In the genomic region with DNA sequence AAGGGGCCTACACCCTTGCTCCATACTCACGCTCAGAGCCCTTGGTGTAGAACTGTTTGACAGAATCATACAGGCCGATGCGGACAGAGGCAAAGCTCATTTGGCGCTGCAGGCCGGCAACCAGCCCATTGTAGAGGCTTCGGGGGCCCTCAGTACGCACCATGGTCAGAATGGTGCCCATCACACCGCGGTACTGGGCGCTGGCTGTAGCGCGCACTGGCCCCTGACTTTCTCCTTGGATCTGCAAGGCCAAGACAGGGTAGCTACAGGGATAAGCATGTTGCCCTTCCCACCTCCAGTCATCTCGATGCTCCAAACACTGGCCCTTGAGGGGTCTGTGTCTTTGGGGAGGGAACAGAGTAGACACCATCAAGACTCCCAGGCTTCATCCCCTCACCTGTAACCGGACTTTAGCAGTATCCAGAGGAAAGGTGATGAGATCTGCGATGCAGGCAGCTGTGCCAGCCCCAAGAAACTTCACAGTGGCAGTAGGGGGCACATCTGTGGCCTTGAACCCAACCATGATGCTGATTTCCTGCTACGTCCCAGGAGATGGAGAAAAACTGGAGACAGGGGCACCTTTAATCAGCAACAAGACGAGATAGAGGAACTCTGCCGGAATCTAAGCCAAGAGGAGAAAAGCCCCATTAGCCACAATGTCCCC, we compare ENCODE assay signal across 17 cellular contexts. TPM values are rescaled to one million over a fixed set of nuclear protein-coding genes. Genes with fewer than 3 reads are reported as not detected.
A peak's percentile ranks its signal among the peaks of the same experiment; 100 is the strongest.
DNase-seq lines count a peak whose midpoint lies in the region; ATAC-seq and TF ChIP-seq lines count a peak whose summit lies in the region.
"Had no signal": no experiment of that assay in that cellular context is flagged by ENCODE, and none has a peak within 500 bp of the region (broad histone marks: within the 10 kb centered on the region; RNA-seq: fewer than 3 reads in every experiment).

No MANE protein-coding gene starts in this region.

- H3K27ac ChIP-seq in CD4-positive, CD25-positive, alpha-beta regulatory T cell (ENCODE audit: insufficient read depth, low read length, poor library complexity, severe bottlenecking): peak overlapping the region; percentile 97
- peak overlapping the region; percentile 95 for H3K27ac ChIP-seq in CD8-positive, alpha-beta memory T cell (ENCODE audit: low read depth, low read length)
- peak overlapping the region; percentile 96 for H3K27ac ChIP-seq in naive thymus-derived CD4-positive, alpha-beta T cell (ENCODE audit: low read depth, low read length)

- intact Hi-C loops in activated T-helper 2 cell treated with anti-CD3 and anti-CD28 coated beads, Interferon-gamma antibody, Interleukin-2, Interleukin-4, amounts not matched to agents 10 μg/mL and 5 μg/mL and 100 μg/mL, durations not matched to agents 14 hours and 24 hours and 36 hours (cut with micrococcal nuclease): no loop called here
- intact Hi-C loops in naive thymus-derived CD4-positive, alpha-beta T cell (cut with micrococcal nuclease): no loop called here

- peaks cover 70% of the 10 kb centered on the region for H3K36me3 ChIP-seq in CD4-positive, CD25-positive, alpha-beta regulatory T cell (ENCODE audit: control insufficient read depth, insufficient read depth, low read length)
- H3K36me3 ChIP-seq in CD8-positive, alpha-beta memory T cell (ENCODE audit: insufficient read depth, low read length): peaks cover 65% of the 10 kb centered on the region
- H3K36me3 ChIP-seq in naive thymus-derived CD4-positive, alpha-beta T cell (ENCODE audit: control insufficient read depth in 2 of 3, insufficient read depth in 3 of 3, low read length in 3 of 3): peaks cover 33 to 76% (median 40%) of the 10 kb centered on the region in 3 experiments

- peak overlapping the region; percentile 89 to 100 (median 97) for H3K4me3 Mint-ChIP-seq in CD4-positive, CD25-positive, alpha-beta regulatory T cell
- H3K4me3 Mint-ChIP-seq in CD8-positive, alpha-beta memory T cell: peak overlapping the region; percentile 50 to 100 (median 99)
- H3K4me3 Mint-ChIP-seq in activated T-helper 2 cell treated with anti-CD3 and anti-CD28 coated beads, Interferon-gamma antibody, Interleukin-2, Interleukin-4, amounts not matched to agents 10 μg/mL and 5 μg/mL and 100 μg/mL, durations not matched to agents 14 hours and 24 hours and 36 hours (ENCODE audit: low read depth): no peak overlapping the region
- peak overlapping the region; percentile 78 to 100 (median 98) for H3K4me3 Mint-ChIP-seq in naive thymus-derived CD4-positive, alpha-beta T cell
- H3K4me3 Mint-ChIP-seq in WTC11: no peak overlapping the region

- H3K27me3 ChIP-seq in CD4-positive, CD25-positive, alpha-beta regulatory T cell (ENCODE audit: control insufficient read depth, insufficient read depth, low read length): no peaks in the 10 kb centered on the region
- H3K27me3 ChIP-seq in CD8-positive, alpha-beta memory T cell (ENCODE audit: insufficient read depth, low read length, poor library complexity, severe bottlenecking): no peaks in the 10 kb centered on the region
- H3K27me3 ChIP-seq in naive thymus-derived CD4-positive, alpha-beta T cell (ENCODE audit: control insufficient read depth in 2 of 2, insufficient read depth in 2 of 2, low read length in 2 of 2): no peaks in the 10 kb centered on the region

- peaks cover 0 to 1% (median 0%) of the 10 kb centered on the region in 7 donors for H3K9me3 Mint-ChIP-seq in CD4-positive, CD25-positive, alpha-beta regulatory T cell
- H3K9me3 Mint-ChIP-seq in CD8-positive, alpha-beta memory T cell: peaks cover 0 to 4% (median 0%) of the 10 kb centered on the region in 5 donors
- H3K9me3 Mint-ChIP-seq in activated T-helper 2 cell treated with anti-CD3 and anti-CD28 coated beads, Interferon-gamma antibody, Interleukin-2, Interleukin-4, amounts not matched to agents 10 μg/mL and 5 μg/mL and 100 μg/mL, durations not matched to agents 14 hours and 24 hours and 36 hours: no peaks in the 10 kb centered on the region
- H3K9me3 Mint-ChIP-seq in naive thymus-derived CD4-positive, alpha-beta T cell: peaks cover 0 to 3% (median 0%) of the 10 kb centered on the region in 11 donors
- H3K9me3 Mint-ChIP-seq in WTC11: no peaks in the 10 kb centered on the region

- H3K4me3 ChIP-seq in CD4-positive, CD25-positive, alpha-beta regulatory T cell (ENCODE audit: low read depth, low read length): peak overlapping the region; percentile 97
- peak overlapping the region; percentile 97 for H3K4me3 ChIP-seq in CD8-positive, alpha-beta memory T cell (ENCODE audit: low read length)
- H3K4me3 ChIP-seq in naive thymus-derived CD4-positive, alpha-beta T cell (ENCODE audit: low read length): peak overlapping the region; percentile 93

- H3K27ac Mint-ChIP-seq in CD4-positive, CD25-positive, alpha-beta regulatory T cell: peak overlapping the region; percentile 94 to 99 (median 99)
- H3K27ac Mint-ChIP-seq in CD8-positive, alpha-beta memory T cell: peak overlapping the region; percentile 87 to 100 (median 98)
- H3K27ac Mint-ChIP-seq in activated T-helper 2 cell treated with anti-CD3 and anti-CD28 coated beads, Interferon-gamma antibody, Interleukin-2, Interleukin-4, amounts not matched to agents 10 μg/mL and 5 μg/mL and 100 μg/mL, durations not matched to agents 14 hours and 24 hours and 36 hours: peak overlapping the region; percentile 83
- peak overlapping the region; percentile 71 to 100 (median 99) for H3K27ac Mint-ChIP-seq in naive thymus-derived CD4-positive, alpha-beta T cell
- H3K27ac Mint-ChIP-seq in WTC11: no peak overlapping the region
- H3K27ac Mint-ChIP-seq: progenitor cell of endocrine pancreas had no signal

- CTCF ChIA-PET in CD8-positive, alpha-beta memory T cell (lab: Charles Lee): interaction anchor here (0.9 to 7.7 kb wide), 3 partner anchors 7 to 157 kb away, joined by 3 to 48 read pairs (median 40); no protein-coding TSS in a partner anchor
- CTCF ChIA-PET in naive thymus-derived CD4-positive, alpha-beta T cell (lab: Charles Lee): interaction anchor here (1.9 to 4.6 kb wide), 2 partner anchors 34 to 55 kb away, joined by 4 to 21 read pairs; no protein-coding TSS in a partner anchor
- CTCF ChIA-PET in WTC11 (lab: Charles Lee): no interaction called here

- peaks cover 0 to 75% (median 49%) of the 10 kb centered on the region in 4 donors for H3K4me1 Mint-ChIP-seq in CD4-positive, CD25-positive, alpha-beta regulatory T cell
- H3K4me1 Mint-ChIP-seq in CD8-positive, alpha-beta memory T cell: peaks cover 75 to 87% (median 79%) of the 10 kb centered on the region in 3 donors
- H3K4me1 Mint-ChIP-seq in activated T-helper 2 cell treated with anti-CD3 and anti-CD28 coated beads, Interferon-gamma antibody, Interleukin-2, Interleukin-4, amounts not matched to agents 10 μg/mL and 5 μg/mL and 100 μg/mL, durations not matched to agents 14 hours and 24 hours and 36 hours (ENCODE audit: low read depth): peaks cover 57% of the 10 kb centered on the region
- H3K4me1 Mint-ChIP-seq in naive thymus-derived CD4-positive, alpha-beta T cell: peaks cover 63 to 84% (median 72%) of the 10 kb centered on the region in 7 donors
- peaks cover 24% of the 10 kb centered on the region for H3K4me1 Mint-ChIP-seq in WTC11

- no peaks in the 10 kb centered on the region for H3K27me3 Mint-ChIP-seq in CD4-positive, CD25-positive, alpha-beta regulatory T cell
- H3K27me3 Mint-ChIP-seq in CD8-positive, alpha-beta memory T cell: peaks cover 0 to 3% of the 10 kb centered on the region in 2 donors
- no peaks in the 10 kb centered on the region for H3K27me3 Mint-ChIP-seq in activated T-helper 2 cell treated with anti-CD3 and anti-CD28 coated beads, Interferon-gamma antibody, Interleukin-2, Interleukin-4, amounts not matched to agents 10 μg/mL and 5 μg/mL and 100 μg/mL, durations not matched to agents 14 hours and 24 hours and 36 hours (ENCODE audit: low read depth)
- H3K27me3 Mint-ChIP-seq in naive thymus-derived CD4-positive, alpha-beta T cell: no peaks in the 10 kb centered on the region
- H3K27me3 Mint-ChIP-seq in WTC11 (ENCODE audit: low read depth): no peaks in the 10 kb centered on the region
- H3K27me3 Mint-ChIP-seq: progenitor cell of endocrine pancreas had no signal

- H3K9me3 ChIP-seq in CD4-positive, CD25-positive, alpha-beta regulatory T cell (ENCODE audit: control insufficient read depth in 2 of 2, low read length in 2 of 2): no peaks in the 10 kb centered on the region
- H3K9me3 ChIP-seq in CD8-positive, alpha-beta memory T cell (ENCODE audit: low read length): no peaks in the 10 kb centered on the region
- no peaks in the 10 kb centered on the region for H3K9me3 ChIP-seq in naive thymus-derived CD4-positive, alpha-beta T cell (ENCODE audit: control insufficient read depth in 2 of 3, low read length in 3 of 3)

- ATAC-seq in CD4-positive, CD25-positive, alpha-beta regulatory T cell (ENCODE audit: low read depth in 2 of 2): no peak
- no peak for ATAC-seq in naive thymus-derived CD4-positive, alpha-beta T cell
- no peak for ATAC-seq in WTC11
- ATAC-seq: left colon; stimulated activated naive CD8-positive, alpha-beta T cell treated with anti-CD3 and anti-CD28 coated beads, Interleukin-15, Interleukin-2, amounts not matched to agents 100 U/mL and 50 U/mL, for 24 hours had no signal

- POLR2A ChIA-PET in CD8-positive, alpha-beta memory T cell (lab: Charles Lee): interaction anchor here (3.1 to 6.8 kb wide), 2 partner anchors 8 to 27 kb away, joined by 23 to 150 read pairs; no protein-coding TSS in a partner anchor
- POLR2A ChIA-PET in naive thymus-derived CD4-positive, alpha-beta T cell (lab: Charles Lee): interaction anchor here (0.5 to 31.1 kb wide), 5 partner anchors 3 to 516 kb away, joined by 3 to 1403 read pairs (median 237); partner anchors contain the start of genes LIPT2, UCP2 and UCP3
- POLR2A ChIA-PET in WTC11 (lab: Charles Lee): no interaction called here

- no peak for TF ChIP-seq CTCF in WTC11 (IDR thresholded peaks at IDR 0.05)

- DNase-seq in CD4-positive, CD25-positive, alpha-beta regulatory T cell: no peak
- DNase-seq in CD8-positive, alpha-beta memory T cell: peak in 1 of 5 donors; percentile 26
- DNase-seq in activated T-helper 2 cell treated with anti-CD3 and anti-CD28 coated beads, Interferon-gamma antibody, Interleukin-2, Interleukin-4, amounts not matched to agents 10 μg/mL and 5 μg/mL and 100 μg/mL, durations not matched to agents 14 hours and 24 hours and 36 hours (ENCODE audit: low spot score): no peak
- DNase-seq in naive thymus-derived CD4-positive, alpha-beta T cell: no peak
- DNase-seq in DMS114 treated with DMSO at 0.1 percent for 48 hours (lab: John Stamatoyannopoulos, UW; ENCODE audit: unreplicated experiment) (no peak), retina (no peak), WTC11 (ENCODE audit: low spot score) (no peak)
- DNase-seq in stimulated activated naive CD4-positive, alpha-beta T cell (lab: John Stamatoyannopoulos, UW): no peak
- DNase-seq: activated CD4-positive, alpha-beta T cell treated with anti-CD3 and anti-CD28 coated beads for 48 hours; hypothalamus; NCI-H1694; NCI-H226; stimulated activated naive CD8-positive, alpha-beta T cell treated with anti-CD3 and anti-CD28 coated beads, Interleukin-15, Interleukin-2, amounts not matched to agents 100 U/mL and 50 U/mL, for 24 hours had no signal

- peaks cover 84% of the 10 kb centered on the region for H3K4me1 ChIP-seq in CD4-positive, CD25-positive, alpha-beta regulatory T cell (ENCODE audit: control insufficient read depth, insufficient read depth, low read length, poor library complexity, severe bottlenecking)
- H3K4me1 ChIP-seq in CD8-positive, alpha-beta memory T cell (ENCODE audit: insufficient read depth, low read length): peaks cover 83% of the 10 kb centered on the region
- H3K4me1 ChIP-seq in naive thymus-derived CD4-positive, alpha-beta T cell (ENCODE audit: control insufficient read depth in 2 of 2, insufficient read depth in 2 of 2, low read length in 2 of 2): peaks cover 64% of the 10 kb centered on the region in 2 donors

- peaks cover 79% of the 10 kb centered on the region for H3K36me3 Mint-ChIP-seq in CD4-positive, CD25-positive, alpha-beta regulatory T cell
- peaks cover 41 to 92% (median 43%) of the 10 kb centered on the region in 3 donors for H3K36me3 Mint-ChIP-seq in CD8-positive, alpha-beta memory T cell
- peaks cover 91% of the 10 kb centered on the region for H3K36me3 Mint-ChIP-seq in activated T-helper 2 cell treated with anti-CD3 and anti-CD28 coated beads, Interferon-gamma antibody, Interleukin-2, Interleukin-4, amounts not matched to agents 10 μg/mL and 5 μg/mL and 100 μg/mL, durations not matched to agents 14 hours and 24 hours and 36 hours (ENCODE audit: low read depth)
- H3K36me3 Mint-ChIP-seq in naive thymus-derived CD4-positive, alpha-beta T cell: peaks cover 31 to 82% (median 69%) of the 10 kb centered on the region in 5 donors
- H3K36me3 Mint-ChIP-seq in WTC11: peaks cover 67% of the 10 kb centered on the region

RNA-seq across cellular contexts. Expression of gene UCP2, which starts 4.7 kb away (rescaled TPM):
- 850 TPM for total RNA-seq in CD4-positive, CD25-positive, alpha-beta regulatory T cell
- 1,000 to 10,000 TPM; 1,262 to 2,276 (median 1,740) TPM for polyA plus RNA-seq in CD4-positive, CD25-positive, alpha-beta regulatory T cell
- total RNA-seq in CD8-positive, alpha-beta memory T cell: 100 to 1,000 TPM; 279 to 295 TPM
- polyA plus RNA-seq in CD8-positive, alpha-beta memory T cell: 962 TPM
- total RNA-seq in activated T-helper 2 cell treated with anti-CD3 and anti-CD28 coated beads, Interferon-gamma antibody, Interleukin-2, Interleukin-4, amounts not matched to agents 10 μg/mL and 5 μg/mL and 100 μg/mL, durations not matched to agents 14 hours and 24 hours and 36 hours: 429 and 437 TPM in 2 replicates
- total RNA-seq in naive thymus-derived CD4-positive, alpha-beta T cell: 100 to 1,000 TPM; 365 to 949 (median 395) TPM
- polyA plus RNA-seq in naive thymus-derived CD4-positive, alpha-beta T cell: 1,000 to 10,000 TPM; 1,221 to 1,411 TPM
- total RNA-seq in WTC11 (2021): 54.0 to 66.8 TPM (median 64.2 TPM) in 3 replicates

RNA-seq across cellular contexts. Expression of gene DNAJB13, which starts 27.2 kb away (rescaled TPM):
- total RNA-seq in CD4-positive, CD25-positive, alpha-beta regulatory T cell: not detected
- under 1 TPM in 2 of 4 donors, not detected in 2; 0.32 to 0.33 TPM for polyA plus RNA-seq in CD4-positive, CD25-positive, alpha-beta regulatory T cell
- total RNA-seq in CD8-positive, alpha-beta memory T cell: under 1 TPM; 0.31 to 0.44 TPM
- not detected for polyA plus RNA-seq in CD8-positive, alpha-beta memory T cell
- total RNA-seq in activated T-helper 2 cell treated with anti-CD3 and anti-CD28 coated beads, Interferon-gamma antibody, Interleukin-2, Interleukin-4, amounts not matched to agents 10 μg/mL and 5 μg/mL and 100 μg/mL, durations not matched to agents 14 hours and 24 hours and 36 hours: 0.44 and 0.52 TPM in 2 replicates
- under 1 TPM in 4 of 5 experiments, not detected in 1; 0.19 to 0.73 (median 0.44) TPM for total RNA-seq in naive thymus-derived CD4-positive, alpha-beta T cell
- under 1 TPM; 0.32 to 0.45 TPM for polyA plus RNA-seq in naive thymus-derived CD4-positive, alpha-beta T cell
- total RNA-seq in WTC11 (2021): 0.18 to 0.24 TPM (median 0.21 TPM) in 3 replicates
- total RNA-seq: Daoy, left colon, M059J had no signal

RNA-seq across cellular contexts. Expression of gene UCP3, which starts 30.9 kb away (rescaled TPM):
- 5.6 TPM for total RNA-seq in CD4-positive, CD25-positive, alpha-beta regulatory T cell
- polyA plus RNA-seq in CD4-positive, CD25-positive, alpha-beta regulatory T cell: under 1 TPM; 0.16 to 0.34 (median 0.24) TPM
- 1 to 10 TPM; 2.8 to 2.9 TPM for total RNA-seq in CD8-positive, alpha-beta memory T cell
- 0.36 TPM for polyA plus RNA-seq in CD8-positive, alpha-beta memory T cell
- 2.0 and 2.6 TPM in 2 replicates for total RNA-seq in activated T-helper 2 cell treated with anti-CD3 and anti-CD28 coated beads, Interferon-gamma antibody, Interleukin-2, Interleukin-4, amounts not matched to agents 10 μg/mL and 5 μg/mL and 100 μg/mL, durations not matched to agents 14 hours and 24 hours and 36 hours
- total RNA-seq in naive thymus-derived CD4-positive, alpha-beta T cell: 10 to 100 TPM in 1 of 5 experiments, 1 to 10 TPM in 4; 3.8 to 10.5 (median 6.6) TPM
- polyA plus RNA-seq in naive thymus-derived CD4-positive, alpha-beta T cell: under 1 TPM; 0.41 to 0.97 TPM
- total RNA-seq in WTC11 (2021): 0.50 to 0.73 TPM (median 0.55 TPM) in 3 replicates

Comparison
In these comparisons a context has a peak if more than half of its experiments do, and no peak if none do; other contexts are left out.
1. H3K4me3 Mint-ChIP-seq: peak in CD4-positive, CD25-positive, alpha-beta regulatory T cell (4 of 4), CD8-positive, alpha-beta memory T cell (7 of 7) and naive thymus-derived CD4-positive, alpha-beta T cell (10 of 10); none in activated T-helper 2 cell treated with anti-CD3 and anti-CD28 coated beads, Interferon-gamma antibody, Interleukin-2, Interleukin-4, amounts not matched to agents 10 μg/mL and 5 μg/mL and 100 μg/mL, durations not matched to agents 14 hours and 24 hours and 36 hours (single experiment) and WTC11 (single experiment).
2. Peak in every context shown above with its lines, with median percentiles within 50 percentile points of each other: H3K27ac ChIP-seq and H3K4me3 ChIP-seq.